ENCODE assay signal across 18 cellular contexts in genomic region chr19:21362291-21362690, GRCh38. TPM values are rescaled to one million over a fixed set of nuclear protein-coding genes. Genes with fewer than 3 reads are reported as not detected.
DNase-seq lines count a peak whose midpoint lies in the region; ATAC-seq, FAIRE-seq and TF ChIP-seq lines count a peak whose summit lies in the region.
"Had no signal": no experiment of that assay in that cellular context is flagged by ENCODE, and none has a peak within 500 bp of the region (broad histone marks: within the 10 kb centered on the region; RNA-seq: fewer than 3 reads in every experiment).

No MANE protein-coding gene starts in this region.

- DNase-seq in GM23338 (ENCODE audit: low spot score) (no peak), H1 (ENCODE audit: low read depth in 1 of 2, low spot score in 2 of 2) (no peak), nephron progenitor cell (no peak), posterior cingulate gyrus (no peak), NCI-H510A (lab: John Stamatoyannopoulos, UW) (no peak), heart left ventricle (no peak)
- DNase-seq in activated CD8-positive, alpha-beta T cell treated with anti-CD3 and anti-CD28 coated beads, Interleukin-2, amount 10 ng/mL, durations not matched to agents 7 days and 5 days: no peak
- DNase-seq: Caco-2, GM23248, KBM-7, NCI-H1436 treated with DMSO at 0.1 percent for 48 hours, NCI-H2081, NCI-H510A treated with DMSO at 0.1 percent for 48 hours, Peyer's patch, SHP77, SK-N-SH had no signal

- no peak overlapping the region for H4K91ac ChIP-seq in H1 (replicated peaks; ENCODE audit: insufficient read length, low read length)

- CTCF ChIA-PET in H1 (lab: Charles Lee; ENCODE audit: partially characterized antibody): no interaction called here
- CTCF ChIA-PET in activated CD8-positive, alpha-beta T cell treated with anti-CD3 and anti-CD28 coated beads, Interleukin-2, amount 10 ng/mL, durations not matched to agents 7 days and 5 days (lab: Charles Lee): no interaction called here

- peaks cover 72% of the 10 kb centered on the region for H3K36me3 ChIP-seq in BLaER1
- peaks cover 56% of the 10 kb centered on the region for H3K36me3 ChIP-seq in GM23338 (ENCODE audit: insufficient read depth)
- H3K36me3 ChIP-seq in H1 (ENCODE audit: control insufficient read depth in 2 of 4, insufficient read depth in 4 of 4, low read length in 3 of 4): peaks cover 13 to 61% (median 36%) of the 10 kb centered on the region in 4 experiments
- H3K36me3 ChIP-seq in heart left ventricle: peaks cover 0 to 29% (median 12%) of the 10 kb centered on the region in 9 donors

- H4K5ac ChIP-seq in H1 (ENCODE audit: insufficient read length, low read depth, low read length): no peak overlapping the region

- H3K4me3 Mint-ChIP-seq in GM23338: peak overlapping the region; percentile 20; the same call in 1 of the 3 replicates
- peak overlapping the region; percentile 30 for H3K4me3 Mint-ChIP-seq in nephron progenitor cell
- H3K4me3 Mint-ChIP-seq in activated CD8-positive, alpha-beta T cell treated with anti-CD3 and anti-CD28 coated beads, Interleukin-2, amount 10 ng/mL, durations not matched to agents 7 days and 5 days: no peak overlapping the region

- no peak overlapping the region for H2BK12ac ChIP-seq in H1 (ENCODE audit: low read depth, low read length)

- H4K20me1 ChIP-seq in BLaER1 (no peaks in the 10 kb centered on the region), GM23338 (replicated peaks; ENCODE audit: insufficient read depth) (peaks cover 50% of the 10 kb centered on the region), H1 (replicated peaks in 1 of 2; ENCODE audit: control insufficient read depth in 1 of 2, insufficient read depth in 2 of 2, low read length in 2 of 2) (peaks cover 2 to 8% of the 10 kb centered on the region in 2 experiments)

- H4K8ac ChIP-seq in H1 (ENCODE audit: extremely low read depth, insufficient read depth, low read length): no peak overlapping the region

- intact Hi-C loops in posterior cingulate gyrus (cut with DNase I): no loop called here
- intact Hi-C loops in heart left ventricle (cut with DNase I): no loop called here

- no peak overlapping the region for H3K4ac ChIP-seq in H1 (replicated peaks; ENCODE audit: insufficient read length, low read depth, low read length)

- FAIRE-seq in H1 (lab: Jason Lieb, UNC): peak; percentile 75

- no peak for TF ChIP-seq RAD21 in H1 (IDR thresholded peaks at IDR 0.05 in 1 of 2, conservative IDR thresholded peaks at IDR 0.05 in 1 of 2; ENCODE audit: low read depth in 2 of 2, low read length in 2 of 2)

- POLR2A ChIA-PET in H1 (lab: Charles Lee; ENCODE audit: partially characterized antibody): interaction anchor here (1.2 to 5.4 kb wide), 5 partner anchors 8 to 40 kb away, joined by 3 to 24 read pairs (median 8); partner anchors contain the start of gene ZNF708
- POLR2A ChIA-PET in activated CD8-positive, alpha-beta T cell treated with anti-CD3 and anti-CD28 coated beads, Interleukin-2, amount 10 ng/mL, durations not matched to agents 7 days and 5 days (lab: Charles Lee): interaction anchor here (0.6 to 1.6 kb wide), 2 partner anchors 34 to 572 kb away, joined by 3 read pairs; partner anchors contain the start of gene ZNF493

- no peak overlapping the region for H2BK15ac ChIP-seq in H1 (ENCODE audit: low read length)

- H2AFZ ChIP-seq in GM23338 (no peak overlapping the region), H1 (ENCODE audit: low read length) (no peak overlapping the region)
- H2AFZ ChIP-seq: GM23248 had no signal

- H3K9me3 ChIP-seq in BLaER1 (peaks cover 73% of the 10 kb centered on the region), H1 (ENCODE audit: insufficient read depth in 2 of 2, low read depth in 1 of 2, low read length in 1 of 2) (no peaks in the 10 kb centered on the region), heart left ventricle (no peaks in the 10 kb centered on the region)
- H3K9me3 ChIP-seq: Peyer's patch had no signal

- H2BK5ac ChIP-seq in H1 (ENCODE audit: low read depth, low read length): no peak overlapping the region

- H2BK120ac ChIP-seq in H1 (replicated peaks; ENCODE audit: low read depth, low read length): no peak overlapping the region

- H3K79me1 ChIP-seq in H1 (ENCODE audit: low read depth, low read length): peaks cover 5% of the 10 kb centered on the region

- peaks cover 2% of the 10 kb centered on the region for H3K27me3 Mint-ChIP-seq in GM23338 (ENCODE audit: insufficient read depth, low read depth, poor library complexity)
- peaks cover 8% of the 10 kb centered on the region for H3K27me3 Mint-ChIP-seq in nephron progenitor cell (ENCODE audit: low read depth, poor library complexity)
- no peaks in the 10 kb centered on the region for H3K27me3 Mint-ChIP-seq in activated CD8-positive, alpha-beta T cell treated with anti-CD3 and anti-CD28 coated beads, Interleukin-2, amount 10 ng/mL, durations not matched to agents 7 days and 5 days (ENCODE audit: low read depth)

- H3K9me2 ChIP-seq in GM23338 (ENCODE audit: insufficient read depth): no peaks in the 10 kb centered on the region
- H3K9me2 ChIP-seq: SK-N-SH had no signal

- H3F3A ChIP-seq in GM23338 (replicated peaks; ENCODE audit: low read depth): no peaks in the 10 kb centered on the region; the same call in none of the 2 replicates

- no peak overlapping the region for H2AK5ac ChIP-seq in H1 (ENCODE audit: low read depth, low read length)

- H3K79me2 ChIP-seq in GM23338 (replicated peaks; ENCODE audit: insufficient read depth) (peaks cover 83% of the 10 kb centered on the region), H1 (ENCODE audit: control insufficient read depth in 1 of 2, insufficient read depth in 2 of 2, low read length in 2 of 2) (peaks cover 7 to 84% of the 10 kb centered on the region in 2 experiments; a peak in 3 of 4 replicates)

- TF ChIP-seq POLR2A in H1 (IDR thresholded peaks at IDR 0.05; ENCODE audit: control extremely low read depth in 1 of 2, low read depth in 2 of 2, low read length in 2 of 2) (peak; percentile 32 to 39; a peak in 2 of 3 replicates), heart left ventricle (IDR thresholded peaks at IDR 0.05) (no peak)

- H3K4me2 ChIP-seq in BLaER1: no peak overlapping the region
- no peak overlapping the region for H3K4me2 ChIP-seq in GM23338
- no peak overlapping the region for H3K4me2 ChIP-seq in H1 (ENCODE audit: insufficient read depth in 1 of 2, low read depth in 2 of 2, low read length in 2 of 2)
- H3K4me2 ChIP-seq: SK-N-SH had no signal

- TF ChIP-seq CTCF in GM23338 (conservative IDR thresholded peaks at IDR 0.05; ENCODE audit: low read depth in 2 of 2) (no peak), H1 (IDR thresholded peaks at IDR 0.05; ENCODE audit: control extremely low read depth in 1 of 3, insufficient read depth in 1 of 3, low read depth in 1 of 3, low read length in 3 of 3) (no peak), nephron progenitor cell (IDR thresholded peaks at IDR 0.05) (no peak), heart left ventricle (IDR thresholded peaks at IDR 0.05) (no peak)

- WGBS in H1 (ENCODE audit: extremely low coverage in 1 of 2, insufficient coverage in 1 of 2, insufficient read length in 1 of 2, insufficient replicate concordance in 2 of 2, low coverage in 1 of 2, low lambda C conversion rate in 2 of 2, missing lambda C conversion rate in 1 of 2), 2 experiments: 93% methylated on average over 3 of the region's 3 CpGs; no CpG with 5 or more reads in 1 of the 2 experiments
- 87 to 91% (median 89%) methylated on average over 3 of the region's 3 CpGs for WGBS in heart left ventricle, 4 donors

- no peak for ATAC-seq in GM23338
- ATAC-seq in activated CD8-positive, alpha-beta T cell treated with anti-CD3 and anti-CD28 coated beads, Interleukin-2, amount 10 ng/mL, durations not matched to agents 7 days and 5 days: no peak
- ATAC-seq in heart left ventricle: no peak

- no peak overlapping the region for H3K23ac ChIP-seq in H1 (ENCODE audit: insufficient read length)

- H3K18ac ChIP-seq in H1 (ENCODE audit: extremely low read depth, low read length): no peak overlapping the region

- H3K9me3 Mint-ChIP-seq in GM23338 (no peaks in the 10 kb centered on the region; the same call in 2 of the 3 replicates), nephron progenitor cell (peaks cover 97% of the 10 kb centered on the region)
- H3K9me3 Mint-ChIP-seq in activated CD8-positive, alpha-beta T cell treated with anti-CD3 and anti-CD28 coated beads, Interleukin-2, amount 10 ng/mL, durations not matched to agents 7 days and 5 days (ENCODE audit: insufficient read depth): peaks cover 22% of the 10 kb centered on the region

- H3K27me3 ChIP-seq in BLaER1: no peaks in the 10 kb centered on the region
- no peaks in the 10 kb centered on the region for H3K27me3 ChIP-seq in GM23338 (ENCODE audit: insufficient read depth)
- no peaks in the 10 kb centered on the region for H3K27me3 ChIP-seq in H1 (replicated peaks in 1 of 4; ENCODE audit: control insufficient read depth in 3 of 4, extremely low read depth in 1 of 4, insufficient read depth in 3 of 4, low read length in 3 of 4)
- no peaks in the 10 kb centered on the region for H3K27me3 ChIP-seq in heart left ventricle
- H3K27me3 ChIP-seq: Peyer's patch had no signal

- H3K27ac ChIP-seq in BLaER1: no peak overlapping the region
- H3K27ac ChIP-seq in GM23338 (ENCODE audit: low read depth): no peak overlapping the region
- no peak overlapping the region for H3K27ac ChIP-seq in H1 (ENCODE audit: low read depth, low read length)
- H3K27ac ChIP-seq in heart left ventricle: no peak overlapping the region
- H3K27ac ChIP-seq: C4-2B, GM23248, Peyer's patch had no signal

- no peak for TF ChIP-seq EP300 in H1 (IDR thresholded peaks at IDR 0.05; ENCODE audit: borderline replicate concordance in 1 of 2, low read depth in 2 of 2, low read length in 2 of 2)

- H3K27ac Mint-ChIP-seq in GM23338: no peak overlapping the region
- no peak overlapping the region for H3K27ac Mint-ChIP-seq in nephron progenitor cell
- no peak overlapping the region for H3K27ac Mint-ChIP-seq in activated CD8-positive, alpha-beta T cell treated with anti-CD3 and anti-CD28 coated beads, Interleukin-2, amount 10 ng/mL, durations not matched to agents 7 days and 5 days

- H3K4me1 Mint-ChIP-seq in GM23338 (peaks cover 4% of the 10 kb centered on the region; the same call in 1 of the 3 replicates), nephron progenitor cell (no peaks in the 10 kb centered on the region)
- peaks cover 15% of the 10 kb centered on the region for H3K4me1 Mint-ChIP-seq in activated CD8-positive, alpha-beta T cell treated with anti-CD3 and anti-CD28 coated beads, Interleukin-2, amount 10 ng/mL, durations not matched to agents 7 days and 5 days (ENCODE audit: low read depth)

- H3K9ac ChIP-seq in BLaER1 (no peak overlapping the region), H1 (replicated peaks in 1 of 4; ENCODE audit: extremely low read depth in 1 of 4, low read depth in 3 of 4, low read length in 3 of 4) (no peak overlapping the region)
- H3K9ac ChIP-seq: GM23248, SK-N-SH had no signal

- no peak overlapping the region for H3K56ac ChIP-seq in H1 (replicated peaks; ENCODE audit: insufficient read length, low read depth, low read length)

- H3K23me2 ChIP-seq in H1 (ENCODE audit: low read depth, low read length): no peaks in the 10 kb centered on the region

- H3K4me1 ChIP-seq in BLaER1 (peaks cover 6% of the 10 kb centered on the region; the same call in 1 of the 2 replicates), GM23338 (ENCODE audit: insufficient read depth) (peaks cover 17% of the 10 kb centered on the region; the same call in 1 of the 2 replicates), H1 (replicated peaks in 1 of 4; ENCODE audit: control insufficient read depth in 3 of 4, insufficient read depth in 4 of 4, low read length in 3 of 4) (no peaks in the 10 kb centered on the region; a peak in 1 of 7 replicates), heart left ventricle (peaks cover 0 to 9% (median 4%) of the 10 kb centered on the region in 12 donors)
- H3K4me1 ChIP-seq: Caco-2, Peyer's patch had no signal

- H2BK20ac ChIP-seq in H1 (ENCODE audit: low read length): no peak overlapping the region

- H3K36me3 Mint-ChIP-seq in GM23338 (ENCODE audit: low read depth) (peaks cover 83% of the 10 kb centered on the region), nephron progenitor cell (ENCODE audit: low read depth) (peaks cover 89% of the 10 kb centered on the region)
- peaks cover 70% of the 10 kb centered on the region for H3K36me3 Mint-ChIP-seq in activated CD8-positive, alpha-beta T cell treated with anti-CD3 and anti-CD28 coated beads, Interleukin-2, amount 10 ng/mL, durations not matched to agents 7 days and 5 days (ENCODE audit: low read depth)

- H3K4me3 ChIP-seq in BLaER1 (peak overlapping the region; percentile 36; the same call in 1 of the 2 replicates), GM23338 (no peak overlapping the region), H1 (ENCODE audit: extremely low read depth in 1 of 4, insufficient read depth in 2 of 4, low read depth in 3 of 4, low read length in 4 of 4) (no peak overlapping the region), heart left ventricle (no peak overlapping the region)
- H3K4me3 ChIP-seq: GM23248, Peyer's patch had no signal

- no peak overlapping the region for H3K14ac ChIP-seq in H1 (ENCODE audit: insufficient read length)

RNA-seq across cellular contexts. Expression of gene ZNF738, which starts 3.5 kb away (rescaled TPM):
- total RNA-seq in GM23338 (2014; rRNA removed; shearing (Covaris generic)): 137 and 138 TPM in 2 replicates
- polyA plus RNA-seq in GM23338 (2016; fragmentation: Nextera tagmentation; extraction: Ambion mirVana): 138 and 151 TPM in 2 replicates
- 78.1 and 80.6 TPM in 2 replicates for total RNA-seq in H1 (2021; fragmentation: NEBNext Ultra II Directional; extraction: Animal tissue kit (Norgen Biotek cat#: 25700))
- 126 and 148 TPM in 2 replicates for polyA plus RNA-seq in H1 (2011; rRNA removed)
- polyA plus RNA-seq in H1 (2011; cell fraction: cytosol; rRNA removed): 142 TPM
- polyA plus RNA-seq in H1 (2011; cell fraction: nucleus; rRNA removed): 90.6 TPM
- polyA plus RNA-seq in H1 (2012, experiment 1 of 2): 73.9 to 112 TPM (median 80.1 TPM) in 4 replicates
- polyA plus RNA-seq in H1 (2012, experiment 2 of 2): 52.0 TPM
- polyA plus RNA-seq in H1 (2013, experiment 1 of 2): 107 TPM
- polyA plus RNA-seq in H1 (2013, experiment 2 of 2): 92.2 TPM
- polyA minus RNA-seq in H1 (2011; rRNA and poly(A)+ RNA removed): 35.1 and 36.5 TPM in 2 replicates
- 49.9 TPM for polyA minus RNA-seq in H1 (2011; cell fraction: cytosol; rRNA and poly(A)+ RNA removed)
- 85.6 TPM for polyA minus RNA-seq in H1 (2011; cell fraction: nucleus; rRNA and poly(A)+ RNA removed)
- 10 to 100 TPM; 20.1 to 20.5 TPM for total RNA-seq in activated CD8-positive, alpha-beta T cell treated with anti-CD3 and anti-CD28 coated beads, Interleukin-2, amount 10 ng/mL, durations not matched to agents 7 days and 5 days
- 1 to 10 TPM; 2.0 to 6.0 (median 2.5) TPM for total RNA-seq in heart left ventricle
- 1 to 10 TPM; 2.1 to 3.2 TPM for polyA plus RNA-seq in heart left ventricle

RNA-seq across cellular contexts. Expression of gene ZNF708, which starts 33.1 kb away (rescaled TPM):
- total RNA-seq in GM23338 (2014; rRNA removed; shearing (Covaris generic)): 53.2 and 71.9 TPM in 2 replicates
- polyA plus RNA-seq in GM23338 (2016; fragmentation: Nextera tagmentation; extraction: Ambion mirVana): 15.7 and 15.9 TPM in 2 replicates
- 40.0 and 41.5 TPM in 2 replicates for total RNA-seq in H1 (2021; fragmentation: NEBNext Ultra II Directional; extraction: Animal tissue kit (Norgen Biotek cat#: 25700))
- polyA plus RNA-seq in H1 (2011; rRNA removed): 3.8 and 4.1 TPM in 2 replicates
- polyA plus RNA-seq in H1 (2011; cell fraction: cytosol; rRNA removed): 6.7 TPM
- polyA plus RNA-seq in H1 (2011; cell fraction: nucleus; rRNA removed): 19.8 TPM
- polyA plus RNA-seq in H1 (2012, experiment 1 of 2): 10.6 to 21.0 TPM (median 13.7 TPM) in 4 replicates
- polyA plus RNA-seq in H1 (2012, experiment 2 of 2): 2.1 TPM
- 25.4 TPM for polyA plus RNA-seq in H1 (2013, experiment 1 of 2)
- polyA plus RNA-seq in H1 (2013, experiment 2 of 2): 22.5 TPM
- polyA minus RNA-seq in H1 (2011; rRNA and poly(A)+ RNA removed): 51.6 and 57.3 TPM in 2 replicates
- 26.9 TPM for polyA minus RNA-seq in H1 (2011; cell fraction: cytosol; rRNA and poly(A)+ RNA removed)
- 135 TPM for polyA minus RNA-seq in H1 (2011; cell fraction: nucleus; rRNA and poly(A)+ RNA removed)
- 10 to 100 TPM; 16.4 to 17.0 TPM for total RNA-seq in activated CD8-positive, alpha-beta T cell treated with anti-CD3 and anti-CD28 coated beads, Interleukin-2, amount 10 ng/mL, durations not matched to agents 7 days and 5 days
- total RNA-seq in heart left ventricle: 1 to 10 TPM; 3.1 to 8.7 (median 4.5) TPM
- 1 to 10 TPM; 3.4 to 3.5 TPM for polyA plus RNA-seq in heart left ventricle

RNA-seq across cellular contexts. Expression of gene ZNF493, which starts 34.6 kb away (rescaled TPM):
- total RNA-seq in GM23338 (2014; rRNA removed; shearing (Covaris generic)): 60.7 and 63.4 TPM in 2 replicates
- polyA plus RNA-seq in GM23338 (2016; fragmentation: Nextera tagmentation; extraction: Ambion mirVana) (22.0 and 28.7 TPM in 2 replicates), H1 (2011; rRNA removed) (7.5 and 9.0 TPM in 2 replicates), heart left ventricle (10 to 100 TPM in 1 of 2 donors, 1 to 10 TPM in 1; 2.6 to 11.4 TPM)
- total RNA-seq in H1 (2021; fragmentation: NEBNext Ultra II Directional; extraction: Animal tissue kit (Norgen Biotek cat#: 25700)): 31.0 and 32.2 TPM in 2 replicates
- 12.5 TPM for polyA plus RNA-seq in H1 (2011; cell fraction: cytosol; rRNA removed)
- polyA plus RNA-seq in H1 (2011; cell fraction: nucleus; rRNA removed): 30.6 TPM
- polyA plus RNA-seq in H1 (2012, experiment 1 of 2): 6.4 to 14.8 TPM (median 11.1 TPM) in 4 replicates
- 0.80 TPM for polyA plus RNA-seq in H1 (2012, experiment 2 of 2)
- polyA plus RNA-seq in H1 (2013, experiment 1 of 2): 24.7 TPM
- 20.4 TPM for polyA plus RNA-seq in H1 (2013, experiment 2 of 2)
- polyA minus RNA-seq in H1 (2011; rRNA and poly(A)+ RNA removed): 84.3 and 97.5 TPM in 2 replicates
- 19.7 TPM for polyA minus RNA-seq in H1 (2011; cell fraction: cytosol; rRNA and poly(A)+ RNA removed)
- 159 TPM for polyA minus RNA-seq in H1 (2011; cell fraction: nucleus; rRNA and poly(A)+ RNA removed)
- total RNA-seq in activated CD8-positive, alpha-beta T cell treated with anti-CD3 and anti-CD28 coated beads, Interleukin-2, amount 10 ng/mL, durations not matched to agents 7 days and 5 days: 10 to 100 TPM; 20.3 to 21.6 TPM
- total RNA-seq in heart left ventricle: 10 to 100 TPM in 6 of 9 donors, 1 to 10 TPM in 3; 7.2 to 18.2 (median 10.9) TPM

Comparison
In these comparisons a context has a peak if more than half of its experiments do, and no peak if none do; other contexts are left out.
1. POLR2A ChIP-seq: peak in H1 (2 of 2); none in heart left ventricle (0 of 2).